1 cellular context compared by ENCODE assay signal in the genomic region with DNA sequence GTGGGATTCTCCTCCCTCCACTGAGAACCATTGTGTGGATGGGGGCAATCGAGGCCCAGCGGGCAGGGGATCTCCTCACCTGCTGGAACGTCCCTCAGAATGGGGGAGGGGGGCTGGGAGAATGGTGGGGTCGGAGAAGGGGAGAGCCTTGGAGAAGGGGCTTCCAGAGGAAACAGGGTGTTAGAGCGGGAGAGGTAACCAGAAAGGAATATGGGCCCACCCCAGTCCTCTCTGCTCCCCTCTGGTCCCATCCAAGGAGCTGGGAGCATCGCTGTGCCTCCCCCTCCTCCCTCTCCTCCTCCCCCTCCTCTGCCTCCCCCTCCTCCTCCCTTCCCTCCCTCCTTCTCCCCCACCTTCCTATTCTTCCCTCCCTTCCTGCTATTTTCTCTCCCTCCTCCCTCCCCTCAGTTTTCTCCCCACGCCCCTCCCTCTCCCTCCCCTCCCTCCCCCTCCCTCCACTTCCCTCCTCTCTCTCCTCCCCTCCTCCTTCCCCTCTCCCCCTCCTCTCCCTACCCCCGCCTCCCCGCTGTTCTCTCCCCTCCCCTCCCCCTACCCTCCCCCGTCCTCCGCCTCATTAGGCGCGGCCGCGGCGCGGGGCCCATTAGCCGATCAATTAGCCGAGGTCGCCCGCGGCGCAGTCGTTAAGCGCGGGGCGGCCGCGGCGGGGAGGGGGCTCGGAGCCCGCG.
TF ChIP-seq lines count a peak whose summit lies in the region.

No MANE protein-coding gene starts in this region.

TF ChIP-seq in HCT116, 20 proteins besides CTCF, POLR2A, EP300 and RAD21 (continued from another document):
- TF ChIP-seq ELF1 (IDR thresholded peaks at IDR 0.05; ENCODE audit: borderline replicate concordance, low read depth) = no peak
- TF ChIP-seq MAX (IDR thresholded peaks at IDR 0.05) = no peak
- TF ChIP-seq JUND (IDR thresholded peaks at IDR 0.05) = no peak
- no peak for TF ChIP-seq TCF7L2 (IDR thresholded peaks at IDR 0.05; ENCODE audit: borderline replicate concordance, extremely low read depth, insufficient read depth, insufficient read length)
- no peak for TF ChIP-seq SRF (IDR thresholded peaks at IDR 0.05; ENCODE audit: low read depth)
